In genomic region chr10:50929670-50930069, GRCh38 we compare ENCODE assay signal across 1 cellular context.
TF ChIP-seq lines count a peak whose summit lies in the region.

No MANE protein-coding gene starts in this region.

TF ChIP-seq in SK-N-SH, 30 proteins besides CTCF, POLR2A, EP300 and RAD21 (continued from another document):
- no peak for TF ChIP-seq USF1 (IDR thresholded peaks at IDR 0.05; ENCODE audit: borderline replicate concordance, low read depth)
- TF ChIP-seq PBX3 (IDR thresholded peaks at IDR 0.05) = no peak
- TF ChIP-seq CHD2 (IDR thresholded peaks at IDR 0.05; ENCODE audit: low read length, partially characterized antibody) = no peak
- TF ChIP-seq IRF3 (IDR thresholded peaks at IDR 0.05; ENCODE audit: low read depth, low read length) = no peak
